Comparison of ENCODE assay signal across 16 cellular contexts in genomic region chr7:149558149-149558861, GRCh38.
DNase-seq lines count a peak whose midpoint lies in the region; FAIRE-seq and TF ChIP-seq lines count a peak whose summit lies in the region.
"Had no signal": no experiment of that assay in that cellular context is flagged by ENCODE, and none has a peak within 500 bp of the region (broad histone marks: within the 10 kb centered on the region; RNA-seq: fewer than 3 reads in every experiment).

No MANE protein-coding gene starts in this region.

- H3K36me3 Mint-ChIP-seq in activated naive CD4-positive, alpha-beta T cell treated with anti-CD3 and anti-CD28 coated beads, Interleukin-2, amount 50 U/mL, for 24 hours: peaks cover 18% of the 10 kb centered on the region

- H3K4me1 Mint-ChIP-seq in activated naive CD4-positive, alpha-beta T cell treated with anti-CD3 and anti-CD28 coated beads, Interleukin-2, amount 50 U/mL, for 24 hours: peaks cover 12% of the 10 kb centered on the region

- no peak overlapping the region for H3K9ac ChIP-seq in SK-N-SH

- TF ChIP-seq CTCF in SK-N-SH (IDR thresholded peaks at IDR 0.05) (no peak), coronary artery (IDR thresholded peaks at IDR 0.05) (no peak)

- no peak for TF ChIP-seq EP300 in SK-N-SH (IDR thresholded peaks at IDR 0.05; ENCODE audit: borderline replicate concordance in 1 of 2, low read depth in 1 of 2, low read length in 1 of 2)

- H3K4me3 ChIP-seq in SK-N-SH (ENCODE audit: low read depth in 2 of 2, low read length in 1 of 2): no peak overlapping the region
- H3K4me3 ChIP-seq in coronary artery: no peak overlapping the region
- H3K4me3 ChIP-seq: MG63, sigmoid colon had no signal

- no peaks in the 10 kb centered on the region for H3F3A ChIP-seq in SK-N-SH (replicated peaks; ENCODE audit: insufficient read depth)

- H3K27ac ChIP-seq in SK-N-SH (ENCODE audit: low read depth in 2 of 2, low read length in 1 of 2) (no peak overlapping the region), coronary artery (no peak overlapping the region)
- H3K27ac ChIP-seq: HL-60, sigmoid colon had no signal

- no peak overlapping the region for H3K4me2 ChIP-seq in SK-N-SH

- peak overlapping the region; percentile 23 for H3K27ac Mint-ChIP-seq in activated naive CD4-positive, alpha-beta T cell treated with anti-CD3 and anti-CD28 coated beads, Interleukin-2, amount 50 U/mL, for 24 hours

- FAIRE-seq in urothelium cell line (lab: Jason Lieb, UNC): no peak
- FAIRE-seq: A204.1, GM12891 had no signal

- no peaks in the 10 kb centered on the region for H3K27me3 Mint-ChIP-seq in activated naive CD4-positive, alpha-beta T cell treated with anti-CD3 and anti-CD28 coated beads, Interleukin-2, amount 50 U/mL, for 24 hours
- H3K27me3 Mint-ChIP-seq: naive B cell had no signal

- 86% methylated on average over 6 of the region's 6 CpGs for WGBS in SK-N-SH (ENCODE audit: low lambda C conversion rate)

- no peak for DNase-seq in activated naive CD4-positive, alpha-beta T cell treated with anti-CD3 and anti-CD28 coated beads, Interleukin-2, amount 50 U/mL, for 16 hours
- no peak for DNase-seq in SK-N-SH
- DNase-seq in fibroblast of peridontal ligament (ENCODE audit: extremely low read depth): peak; percentile 39
- DNase-seq in urothelium cell line (ENCODE audit: low spot score): peak; percentile 8
- DNase-seq in COLO668 (lab: John Stamatoyannopoulos, UW; ENCODE audit: unreplicated experiment): no peak
- DNase-seq in coronary artery (ENCODE audit: low spot score): no peak
- DNase-seq in occipital lobe (lab: John Stamatoyannopoulos, UW): no peak
- DNase-seq: DMS 273 treated with DMSO at 0.1 percent for 48 hours, MG63, naive B cell, NCI-H2107, sigmoid colon had no signal

- H3K9me2 ChIP-seq in SK-N-SH: no peaks in the 10 kb centered on the region

- H4K20me1 ChIP-seq in SK-N-SH (ENCODE audit: insufficient read depth): no peaks in the 10 kb centered on the region

- H3K27me3 ChIP-seq in SK-N-SH (ENCODE audit: insufficient read depth): no peaks in the 10 kb centered on the region
- H3K27me3 ChIP-seq: MG63, sigmoid colon had no signal

- CTCF ChIA-PET in SK-N-SH (lab: Yijun Ruan, JAX): no interaction called here

- peaks cover 32 to 46% of the 10 kb centered on the region in 2 experiments for H3K36me3 ChIP-seq in SK-N-SH (replicated peaks in 1 of 2; ENCODE audit: control insufficient read depth in 1 of 2, insufficient read depth in 2 of 2, low read length in 1 of 2)
- H3K36me3 ChIP-seq: MG63 had no signal

- POLR2A ChIA-PET in SK-N-SH (lab: Yijun Ruan, JAX): no interaction called here

- no peak for TF ChIP-seq RAD21 in SK-N-SH (IDR thresholded peaks at IDR 0.05; ENCODE audit: low read length)

- peaks cover 28% of the 10 kb centered on the region; the same call in 1 of the 2 replicates for H3K79me2 ChIP-seq in SK-N-SH (ENCODE audit: insufficient read depth)

- no peaks in the 10 kb centered on the region for H3K9me3 ChIP-seq in SK-N-SH
- H3K9me3 ChIP-seq: MG63, sigmoid colon had no signal

- H2AFZ ChIP-seq in SK-N-SH (ENCODE audit: low read depth): no peak overlapping the region

- H3K4me3 Mint-ChIP-seq in activated naive CD4-positive, alpha-beta T cell treated with anti-CD3 and anti-CD28 coated beads, Interleukin-2, amount 50 U/mL, for 24 hours: no peak overlapping the region
- H3K4me3 Mint-ChIP-seq: naive B cell had no signal

- H3K4me1 ChIP-seq in SK-N-SH (ENCODE audit: control insufficient read depth in 1 of 2, insufficient read depth in 2 of 2, low read depth in 1 of 2, low read length in 1 of 2): no peaks in the 10 kb centered on the region
- H3K4me1 ChIP-seq: sigmoid colon had no signal

- H3K9me3 Mint-ChIP-seq in activated naive CD4-positive, alpha-beta T cell treated with anti-CD3 and anti-CD28 coated beads, Interleukin-2, amount 50 U/mL, for 24 hours: no peaks in the 10 kb centered on the region

TF ChIP-seq in SK-N-SH, 30 proteins besides CTCF, POLR2A, EP300 and RAD21:
- TF ChIP-seq YY1 (IDR thresholded peaks at IDR 0.05; ENCODE audit: low read depth): no peak
- TF ChIP-seq FOSL2 (IDR thresholded peaks at IDR 0.05; ENCODE audit: borderline replicate concordance, low read depth): no peak
- TF ChIP-seq TEAD4 (IDR thresholded peaks at IDR 0.05; ENCODE audit: borderline replicate concordance, insufficient read depth): no peak
- TF ChIP-seq MXI1 (IDR thresholded peaks at IDR 0.05; ENCODE audit: low read depth, low read length): no peak
- no peak for TF ChIP-seq ELF1 (IDR thresholded peaks at IDR 0.05)
- TF ChIP-seq POLR2AphosphoS5 (IDR thresholded peaks at IDR 0.05; ENCODE audit: low read depth, low read length): no peak
- no peak for TF ChIP-seq RCOR1 (IDR thresholded peaks at IDR 0.05; ENCODE audit: low read length)
- TF ChIP-seq IRF3 (IDR thresholded peaks at IDR 0.05; ENCODE audit: low read depth, low read length): no peak
- peak; percentile 12; the same call in 1 of the 2 replicates for TF ChIP-seq PBX3 (IDR thresholded peaks at IDR 0.05)
- TF ChIP-seq EZH2phosphoT487 (IDR thresholded peaks at IDR 0.05; ENCODE audit: borderline replicate concordance, low read depth): no peak
- TF ChIP-seq NRF1 (IDR thresholded peaks at IDR 0.05; ENCODE audit: low read depth, low read length): no peak
- no peak for TF ChIP-seq USF2 (IDR thresholded peaks at IDR 0.05; ENCODE audit: borderline replicate concordance, low read depth, low read length)
- TF ChIP-seq TAF1 (IDR thresholded peaks at IDR 0.05; ENCODE audit: borderline replicate concordance, low read depth, low read length): no peak
- no peak for TF ChIP-seq ZBTB33 (IDR thresholded peaks at IDR 0.05; ENCODE audit: borderline replicate concordance, low read depth)
- TF ChIP-seq GATA2 (CRISPR knock-in tag; IDR thresholded peaks at IDR 0.05): no peak
- no peak for TF ChIP-seq MEF2A (IDR thresholded peaks at IDR 0.05; ENCODE audit: borderline replicate concordance, low read depth)
- no peak for TF ChIP-seq GABPA (IDR thresholded peaks at IDR 0.05; ENCODE audit: low read depth)
- TF ChIP-seq NFIC (IDR thresholded peaks at IDR 0.05; ENCODE audit: borderline replicate concordance): peak; percentile 24; the same call in 1 of the 2 replicates
- no peak for TF ChIP-seq SIN3A (IDR thresholded peaks at IDR 0.05; ENCODE audit: borderline replicate concordance, low read depth, low read length)
- TF ChIP-seq USF1 (IDR thresholded peaks at IDR 0.05; ENCODE audit: borderline replicate concordance, low read depth): peak; percentile 34

Comparison
In these comparisons a context has a peak if more than half of its experiments do, and no peak if none do; other contexts are left out.
1. DNase-seq: peak in fibroblast of peridontal ligament (single experiment) and urothelium cell line (single experiment); none in activated naive CD4-positive, alpha-beta T cell treated with anti-CD3 and anti-CD28 coated beads, Interleukin-2, amount 50 U/mL, for 16 hours (single experiment), SK-N-SH (single experiment), COLO668 (single experiment), coronary artery (single experiment) and occipital lobe (single experiment).